20 cellular contexts compared by ENCODE assay signal in genomic region chr7:33646992-33647391, GRCh38.
"Had no signal": no experiment of that assay in that cellular context is flagged by ENCODE, and none has a peak within 500 bp of the region (broad histone marks: within the 10 kb centered on the region; RNA-seq: fewer than 3 reads in every experiment).

No MANE protein-coding gene starts in this region.

- H3K4me1 ChIP-seq: esophagus muscularis mucosa, foreskin keratinocyte, gastroesophageal sphincter, heart left ventricle, left lung, lower lobe of right lung had no signal

- H3K9me3 ChIP-seq: esophagus muscularis mucosa, gastroesophageal sphincter, left lung, lower lobe of right lung had no signal

- H3K27me3 ChIP-seq: dorsolateral prefrontal cortex, esophagus muscularis mucosa, foreskin keratinocyte, gastroesophageal sphincter, heart left ventricle, hepatocyte, left lung had no signal

- ATAC-seq: foreskin keratinocyte, gastroesophageal sphincter, heart left ventricle, left lung, left ventricle myocardium superior, lower lobe of right lung had no signal

- H3K27ac ChIP-seq: coronary artery, dorsolateral prefrontal cortex, esophagus muscularis mucosa, foreskin keratinocyte, gastroesophageal sphincter, heart left ventricle, hepatocyte, left lung, lower lobe of right lung had no signal

- H3K27ac Mint-ChIP-seq: immature natural killer cell had no signal

- H3K36me3 ChIP-seq: gastroesophageal sphincter, left lung, lower lobe of right lung had no signal

- DNase-seq: dermis blood vessel endothelial cell; dorsolateral prefrontal cortex; effector CD4-positive, alpha-beta T cell; effector memory CD4-positive, alpha-beta T cell; foreskin keratinocyte; heart left ventricle; hypothalamus; immature natural killer cell; islet precursor cell; kidney; kidney glomerular epithelial cell; left lung; left ventricle myocardium superior; lower lobe of right lung; mesenchymal stem cell; midbrain had no signal

- H3K4me3 ChIP-seq: coronary artery, dorsolateral prefrontal cortex, esophagus muscularis mucosa, gastroesophageal sphincter, heart left ventricle, hepatocyte, left lung, lower lobe of right lung had no signal

- H3K4me3 Mint-ChIP-seq: immature natural killer cell had no signal
